8 cellular contexts compared by ENCODE assay signal in the genomic region with DNA sequence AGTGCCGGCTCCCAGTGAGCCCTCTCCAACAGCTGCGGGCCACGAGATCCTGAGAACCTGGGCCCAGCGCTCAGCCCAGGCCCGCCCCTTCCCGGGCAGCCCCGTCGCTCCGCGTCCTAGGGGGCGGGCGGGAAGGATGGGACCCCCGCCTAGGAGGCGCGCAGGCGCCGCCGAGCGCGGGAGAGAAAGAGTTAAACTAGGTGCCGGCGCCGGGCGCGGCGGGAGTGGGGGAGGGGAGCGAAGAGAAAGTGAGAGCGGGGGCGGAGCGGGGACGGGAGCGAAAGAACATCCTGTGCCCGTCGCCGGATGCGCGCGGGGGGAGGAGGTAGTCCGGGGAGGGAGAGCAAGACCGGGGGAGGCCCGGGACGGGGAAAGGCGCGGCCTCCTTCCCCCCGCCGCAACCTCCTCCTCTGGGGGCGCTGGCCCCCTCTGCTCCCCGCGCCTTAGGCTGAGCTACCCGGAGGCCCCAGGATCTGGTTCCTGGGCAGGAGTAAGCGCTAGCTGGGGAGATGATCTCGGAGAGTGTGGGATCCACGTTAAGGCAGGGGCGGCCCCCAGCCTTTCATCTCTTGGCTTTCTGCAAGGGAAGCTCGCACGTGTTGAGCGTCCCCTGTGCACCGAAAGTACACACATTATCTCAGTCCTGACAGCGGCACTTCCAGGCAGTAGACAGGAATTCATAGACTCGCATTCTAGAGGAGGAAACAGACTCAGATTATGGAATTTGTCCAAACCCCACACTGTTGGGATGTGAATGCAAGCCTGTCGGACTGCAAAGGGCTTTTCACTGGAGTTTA. TPM values are rescaled to one million over a fixed set of nuclear protein-coding genes. Genes with fewer than 3 reads are reported as not detected.
DNase-seq lines count a peak whose midpoint lies in the region; ATAC-seq and TF ChIP-seq lines count a peak whose summit lies in the region.

No MANE protein-coding gene starts in this region.

- DNase-seq in GDM1 (lab: John Stamatoyannopoulos, UW) (peak; percentile 82), GOT3 (lab: John Stamatoyannopoulos, UW) (peak; percentile 44), MG63 (peak; percentile 85), SW480 (ENCODE audit: low spot score) (peak; percentile 76), heart left ventricle (peak; percentile 96 to 99 (median 97)), posterior cingulate gyrus (peak; percentile 78 to 97 (median 88)), type B pancreatic cell (ENCODE audit: extremely low spot score, unreplicated experiment) (peak; percentile 91)

- H3K4me1 Mint-ChIP-seq in type B pancreatic cell (ENCODE audit: unreplicated experiment): peaks cover 29% of the 10 kb centered on the region

- no peaks in the 10 kb centered on the region for H3K9me3 Mint-ChIP-seq in type B pancreatic cell

- H3K9me3 ChIP-seq in MG63 (no peaks in the 10 kb centered on the region), heart left ventricle (no peaks in the 10 kb centered on the region)

- H3K36me3 Mint-ChIP-seq in type B pancreatic cell: no peaks in the 10 kb centered on the region

- TF ChIP-seq CTCF in heart left ventricle (IDR thresholded peaks at IDR 0.05): peak in 5 of 12 donors; percentile 8 to 31 (median 25)
- TF ChIP-seq CTCF in type B pancreatic cell (conservative IDR thresholded peaks at IDR 0.05): peak; percentile 25

- intact Hi-C loops in heart left ventricle (cut with DNase I): loop anchor here in 4 of 10 donors (1.0 to 5.0 kb wide), 4 partner anchors 43 to 131 kb away; a partner anchor contains a TSS
- intact Hi-C loops in posterior cingulate gyrus (cut with DNase I): loop anchor here (2.0 to 5.0 kb wide), 2 partner anchors 45 to 130 kb away; no protein-coding TSS in a partner anchor

- H3K27me3 ChIP-seq in MG63: no peaks in the 10 kb centered on the region
- H3K27me3 ChIP-seq in heart left ventricle: no peaks in the 10 kb centered on the region

- WGBS in adipose tissue, 3 donors: 0 to 1% (median 1%) methylated on average over 54 to 61 of the region's 61 CpGs
- WGBS in heart left ventricle, 4 donors: 0 to 2% (median 0%) methylated on average over 18 to 61 of the region's 61 CpGs

- H3K27me3 Mint-ChIP-seq in type B pancreatic cell: peaks cover 5% of the 10 kb centered on the region

- H3K27ac ChIP-seq in adipose tissue (ENCODE audit: low read depth, low read length): peak overlapping the region; percentile 100
- peak overlapping the region; percentile 96 to 100 (median 100) for H3K27ac ChIP-seq in heart left ventricle

- H3K4me1 ChIP-seq in heart left ventricle: peaks cover 21 to 83% (median 41%) of the 10 kb centered on the region in 12 donors

- peak overlapping the region; percentile 79 for H3K4me3 ChIP-seq in MG63
- peak overlapping the region; percentile 56 to 98 (median 73) for H3K4me3 ChIP-seq in heart left ventricle

- peak in 1 of 2 donors; percentile 39 for TF ChIP-seq POLR2A in heart left ventricle (IDR thresholded peaks at IDR 0.05)

- H3K4me3 Mint-ChIP-seq in type B pancreatic cell: peak overlapping the region; percentile 96

- H3K27ac Mint-ChIP-seq in type B pancreatic cell: peak overlapping the region; percentile 90

- H3K36me3 ChIP-seq in MG63: no peaks in the 10 kb centered on the region
- no peaks in the 10 kb centered on the region for H3K36me3 ChIP-seq in heart left ventricle

- ATAC-seq in heart left ventricle: peak; percentile 57 to 80 (median 76)

RNA-seq across cellular contexts. Expression of a gene that starts 4.9 kb away (rescaled TPM):
- total RNA-seq in MG63 (2014; rRNA removed; shearing (Covaris generic); ENCODE audit: low replicate concordance): not detected in 2 replicates
- under 1 TPM; 0.56 to 0.71 (median 0.58) TPM for polyA plus RNA-seq in adipose tissue
- total RNA-seq in heart left ventricle: under 1 TPM in 3 of 9 donors, not detected in 6; 0.19 to 0.72 (median 0.33) TPM
- polyA plus RNA-seq in heart left ventricle: under 1 TPM; 0.19 to 0.27 TPM
- total RNA-seq in type B pancreatic cell (ENCODE audit: low replicate concordance): 0.26 and 1.8 TPM in 2 replicates

RNA-seq across cellular contexts. Expression of a gene that starts 43.2 kb away (rescaled TPM):
- 9.4 and 10.3 TPM in 2 replicates for total RNA-seq in MG63 (2014; rRNA removed; shearing (Covaris generic); ENCODE audit: low replicate concordance)
- 100 to 1,000 TPM; 111 to 356 (median 181) TPM for polyA plus RNA-seq in adipose tissue
- total RNA-seq in heart left ventricle: 100 to 1,000 TPM in 5 of 9 donors, 10 to 100 TPM in 4; 19.7 to 175 (median 104) TPM
- polyA plus RNA-seq in heart left ventricle: 100 to 1,000 TPM in 1 of 2 donors, 10 to 100 TPM in 1; 36.4 to 351 TPM
- total RNA-seq in type B pancreatic cell (ENCODE audit: low replicate concordance): 2.0 and 12.5 TPM in 2 replicates

RNA-seq across cellular contexts. Expression of a gene that starts 44.5 kb away (rescaled TPM):
- total RNA-seq in MG63 (2014; rRNA removed; shearing (Covaris generic); ENCODE audit: low replicate concordance): not detected in 2 replicates
- polyA plus RNA-seq in adipose tissue: 1 to 10 TPM in 1 of 3 donors, not detected in 2; 1.3 TPM
- total RNA-seq in heart left ventricle: not detected
- polyA plus RNA-seq in heart left ventricle: not detected
- not detected in 2 replicates for total RNA-seq in type B pancreatic cell (ENCODE audit: low replicate concordance)

RNA-seq across cellular contexts. Expression of a gene that starts 48.9 kb away (rescaled TPM):
- total RNA-seq in MG63 (2014; rRNA removed; shearing (Covaris generic); ENCODE audit: low replicate concordance): not detected in 2 replicates
- polyA plus RNA-seq in adipose tissue: not detected
- not detected for total RNA-seq in heart left ventricle
- polyA plus RNA-seq in heart left ventricle: not detected
- total RNA-seq in type B pancreatic cell (ENCODE audit: low replicate concordance): not detected in 2 replicates

Comparison
In these comparisons a context has a peak if more than half of its experiments do, and no peak if none do; other contexts are left out.
1. Peak in every context shown above with its lines: DNase-seq, ATAC-seq, H3K4me3 ChIP-seq and H3K27ac ChIP-seq.
2. DNase-seq: peak in every context shown above with its lines; median percentile 97 in heart left ventricle; 91 in type B pancreatic cell; 88 in posterior cingulate gyrus; 85 in MG63; 82 in GDM1; 76 in SW480; 44 in GOT3.